In genomic region chr3:45165497-45166282, GRCh38 we compare ENCODE assay signal across 17 cellular contexts. TPM values are rescaled to one million over a fixed set of nuclear protein-coding genes. Genes with fewer than 3 reads are reported as not detected.
DNase-seq lines count a peak whose midpoint lies in the region; ATAC-seq, FAIRE-seq and TF ChIP-seq lines count a peak whose summit lies in the region.
"Had no signal": no experiment of that assay in that cellular context is flagged by ENCODE, and none has a peak within 500 bp of the region (broad histone marks: within the 10 kb centered on the region; RNA-seq: fewer than 3 reads in every experiment).

No MANE protein-coding gene starts in this region.

- no peaks in the 10 kb centered on the region for H3K36me3 ChIP-seq in keratinocyte (ENCODE audit: control insufficient read depth in 2 of 2, extremely low read depth in 1 of 2, insufficient read depth in 2 of 2, low read length in 2 of 2)
- H3K36me3 ChIP-seq in A673 (ENCODE audit: insufficient read depth, low read length, poor library complexity, severe bottlenecking): no peaks in the 10 kb centered on the region
- H3K36me3 ChIP-seq: esophagus squamous epithelium, left lung had no signal

- H3K27me3 Mint-ChIP-seq in T-helper 17 cell: peaks cover 7% of the 10 kb centered on the region

- H3K27ac ChIP-seq in keratinocyte (ENCODE audit: control insufficient read depth, insufficient read depth, low read length) (no peak overlapping the region), A673 (ENCODE audit: low read depth, low read length, poor library complexity, severe bottlenecking) (no peak overlapping the region)

- H3K36me3 Mint-ChIP-seq in T-helper 17 cell (ENCODE audit: low read depth): no peaks in the 10 kb centered on the region

- dilution Hi-C loops in keratinocyte (cut with MboI; ENCODE audit: extremely low pct_ligation_motif_present, low sequenced_read_pairs): no loop called here

- FAIRE-seq in keratinocyte (lab: Jason Lieb, UNC): peak; percentile 60

- peak overlapping the region; percentile 84 for H3K27ac Mint-ChIP-seq in T-helper 17 cell

- no peak overlapping the region for H3K4me2 ChIP-seq in keratinocyte (ENCODE audit: control insufficient read depth, extremely low read depth, insufficient read depth, low read depth, low read length)

- POLR2A ChIA-PET in A673 (lab: Charles Lee; ENCODE audit: low non-redundant PET): no interaction called here

- H3K9ac ChIP-seq in keratinocyte (ENCODE audit: control insufficient read depth, extremely low read depth, insufficient read depth, low read length): no peak overlapping the region

- H3K4me1 Mint-ChIP-seq in T-helper 17 cell: peaks cover 21% of the 10 kb centered on the region

- BruUV-seq in A673 (replicated peaks; lab: Mats Ljungman, UMichigan): no TSS peak

- H3K9me1 ChIP-seq in keratinocyte (ENCODE audit: control insufficient read depth, extremely low read depth, insufficient read depth, low read length): no peaks in the 10 kb centered on the region

- H2AFZ ChIP-seq in keratinocyte (ENCODE audit: control insufficient read depth, low read length): no peak overlapping the region

- no peaks in the 10 kb centered on the region for H3K9me3 ChIP-seq in T-helper 17 cell (ENCODE audit: control insufficient read depth, low read length, poor library complexity, severe bottlenecking)
- no peaks in the 10 kb centered on the region for H3K9me3 ChIP-seq in keratinocyte (ENCODE audit: control insufficient read depth, low read depth, low read length)
- no peaks in the 10 kb centered on the region for H3K9me3 ChIP-seq in A673 (ENCODE audit: low read depth, low read length, poor library complexity, severe bottlenecking)
- H3K9me3 ChIP-seq: esophagus squamous epithelium, left lung had no signal

- peaks cover 37% of the 10 kb centered on the region for H3K4me1 ChIP-seq in keratinocyte (ENCODE audit: control insufficient read depth, extremely low read depth, insufficient read depth, low read length)
- H3K4me1 ChIP-seq in A673 (ENCODE audit: insufficient read depth, low read length, poor library complexity, severe bottlenecking): peaks cover 6% of the 10 kb centered on the region

- H3K4me3 ChIP-seq in keratinocyte (ENCODE audit: control insufficient read depth in 2 of 3, extremely low read depth in 1 of 3, insufficient read depth in 2 of 3, low read depth in 1 of 3, low read length in 3 of 3) (no peak overlapping the region), A673 (ENCODE audit: low read depth, low read length, poor library complexity, severe bottlenecking) (no peak overlapping the region)
- H3K4me3 ChIP-seq: esophagus squamous epithelium, left lung had no signal

- no peak overlapping the region for H3K4me3 Mint-ChIP-seq in T-helper 17 cell

- no peak for TF ChIP-seq CTCF in keratinocyte (optimal IDR thresholded peaks at IDR 0.05 in 1 of 3, IDR thresholded peaks at IDR 0.05 in 1 of 3, conservative IDR thresholded peaks at IDR 0.05 in 1 of 3; ENCODE audit: extremely low read depth in 1 of 3, insufficient read depth in 2 of 3, low read length in 3 of 3)
- no peak for TF ChIP-seq CTCF in A673 (conservative IDR thresholded peaks at IDR 0.05; ENCODE audit: low read depth, low read length)

- no peaks in the 10 kb centered on the region for H3K27me3 ChIP-seq in keratinocyte (ENCODE audit: control insufficient read depth, extremely low read depth, insufficient read depth, low read length)
- no peaks in the 10 kb centered on the region for H3K27me3 ChIP-seq in A673 (replicated peaks; ENCODE audit: insufficient read depth, low read depth, low read length, poor library complexity)
- H3K27me3 ChIP-seq: esophagus squamous epithelium, left lung had no signal

- ATAC-seq in Right ventricle myocardium inferior (no peak), T-helper 17 cell (no peak)
- ATAC-seq: left lung had no signal

- intact Hi-C loops in cardiac septum (cut with DNase I): no loop called here
- intact Hi-C loops in Right ventricle myocardium inferior (cut with DNase I): loop anchor here (5.0 kb wide), 1 partner anchor 38 kb away; no protein-coding TSS in a partner anchor
- intact Hi-C loops in A673 (cut with micrococcal nuclease; ENCODE audit: unreplicated experiment): no loop called here

- peak; percentile 15 for DNase-seq in cardiac septum (ENCODE audit: low spot score)
- DNase-seq in Right ventricle myocardium inferior (ENCODE audit: missing footprints): no peak
- no peak for DNase-seq in T-helper 17 cell
- DNase-seq in keratinocyte (ENCODE audit: low read depth, low spot score): no peak
- no peak for DNase-seq in A673 (ENCODE audit: low spot score)
- no peak for DNase-seq in activated CD4-positive, CD25-positive, alpha-beta regulatory T cell treated with anti-CD3 and anti-CD28 coated beads, Interleukin-2, amount 50 U/mL, for 72 hours
- no peak for DNase-seq in NCI-H2171 (lab: John Stamatoyannopoulos, UW)
- no peak for DNase-seq in GM19238 (ENCODE audit: insufficient read length, low spot score)
- DNase-seq: activated gamma-delta T cell, amniotic stem cell, caudate nucleus, esophagus squamous epithelium, left lung, NCI-H1105 treated with DMSO at 0.1 percent for 48 hours, NCI-H524 treated with DMSO at 0.1 percent for 48 hours, nucleus accumbens, substantia nigra had no signal

- no peaks in the 10 kb centered on the region for H4K20me1 ChIP-seq in keratinocyte (ENCODE audit: control insufficient read depth, extremely low read depth, insufficient read depth, low read length)

- no peaks in the 10 kb centered on the region for H3K79me2 ChIP-seq in keratinocyte (ENCODE audit: control insufficient read depth, insufficient read depth, low read length)

- CTCF ChIA-PET in A673 (lab: Charles Lee): no interaction called here

RNA-seq across cellular contexts. Expression of gene CDCP1, which starts 19.5 kb away (rescaled TPM):
- total RNA-seq in cardiac septum (0.57 TPM), Right ventricle myocardium inferior (0.32 TPM), T-helper 17 cell (under 1 TPM; 0.31 to 0.32 TPM), A673 (2021) (0.13 and 0.70 TPM in 2 replicates)
- polyA plus RNA-seq in keratinocyte: 71.0 to 171 TPM (median 85.8 TPM) in 3 replicates
- 25.6 TPM for polyA plus RNA-seq in keratinocyte (2011; ENCODE audit: low read depth)
- polyA plus RNA-seq in keratinocyte (2011; cell fraction: cytosol; rRNA removed): 94.9 and 114 TPM in 2 replicates
- polyA plus RNA-seq in keratinocyte (2011; cell fraction: nucleus; rRNA removed): 289 and 310 TPM in 2 replicates
- 62.4 and 123 TPM in 2 replicates for polyA plus RNA-seq in keratinocyte (2012; ENCODE audit: low replicate concordance)
- 124 to 419 TPM (median 165 TPM) in 3 replicates for polyA minus RNA-seq in keratinocyte
- polyA minus RNA-seq in keratinocyte (2011; cell fraction: cytosol; rRNA and poly(A)+ RNA removed): 129 TPM
- 264 and 415 TPM in 2 replicates for polyA minus RNA-seq in keratinocyte (2011; cell fraction: nucleus; rRNA and poly(A)+ RNA removed)
